8 cellular contexts compared by ENCODE assay signal in the genomic region with DNA sequence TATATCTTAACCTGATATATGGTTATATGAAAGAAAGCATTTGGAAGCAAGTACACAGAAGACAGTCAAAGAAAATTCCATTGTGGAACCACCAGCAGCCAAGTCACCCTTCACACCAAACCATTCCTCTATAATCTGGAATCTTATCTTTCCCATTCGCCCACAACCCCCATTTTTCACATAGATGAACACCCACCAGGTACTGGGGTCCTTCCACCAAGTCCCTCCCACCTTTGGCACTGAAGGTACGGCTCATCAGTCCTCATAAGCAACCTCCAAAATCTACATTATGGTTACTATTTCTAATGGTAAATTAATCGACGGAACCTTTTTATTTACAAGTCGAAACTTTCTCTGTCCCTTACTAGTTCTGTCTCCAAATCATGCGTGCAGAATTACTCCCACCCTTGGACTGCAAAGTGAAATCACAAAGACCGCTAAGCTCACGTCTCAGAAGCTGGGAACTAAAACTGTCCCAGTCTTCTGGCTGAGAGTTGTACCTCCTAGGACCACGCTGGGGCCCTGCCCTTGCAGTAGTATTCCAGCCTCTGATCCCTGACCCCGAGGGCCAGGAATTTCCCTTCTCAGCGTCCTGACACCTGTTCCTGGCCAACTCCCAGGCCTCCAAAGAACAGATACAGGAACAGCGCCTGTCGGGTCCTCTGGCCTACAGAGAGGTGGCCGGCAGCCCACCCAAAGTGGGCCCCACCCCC. TPM values are rescaled to one million over a fixed set of nuclear protein-coding genes. Genes with fewer than 3 reads are reported as not detected.
DNase-seq lines count a peak whose midpoint lies in the region; ATAC-seq and TF ChIP-seq lines count a peak whose summit lies in the region.

No MANE protein-coding gene starts in this region.

- H3K9me3 ChIP-seq in left ventricle myocardium inferior (replicated peaks): no peaks in the 10 kb centered on the region
- no peaks in the 10 kb centered on the region for H3K9me3 ChIP-seq in prostate gland

- peaks cover 28% of the 10 kb centered on the region for H3K4me1 ChIP-seq in left ventricle myocardium inferior
- H3K4me1 ChIP-seq in prostate gland (replicated peaks): no peaks in the 10 kb centered on the region

- H3K27me3 ChIP-seq in GM06990 (replicated peaks; ENCODE audit: control insufficient read depth, insufficient read depth, low read length): no peaks in the 10 kb centered on the region
- H3K27me3 ChIP-seq in left ventricle myocardium inferior (ENCODE audit: low read depth): no peaks in the 10 kb centered on the region
- H3K27me3 ChIP-seq in prostate gland (replicated peaks; ENCODE audit: insufficient read depth): no peaks in the 10 kb centered on the region

- TF ChIP-seq CTCF in GM06990 (IDR thresholded peaks at IDR 0.05; ENCODE audit: insufficient read depth, low read length, poor library complexity, severe bottlenecking) (no peak), left ventricle myocardium inferior (IDR thresholded peaks at IDR 0.05; ENCODE audit: borderline replicate concordance) (no peak), prostate gland (IDR thresholded peaks at IDR 0.05) (no peak)

- DNase-seq in GM06990 (ENCODE audit: extremely low read depth, insufficient read length) (no peak), HuH-7 (ENCODE audit: low spot score) (peak; percentile 52), left ventricle myocardium inferior (no peak), prostate gland (ENCODE audit: low spot score) (peak; percentile 7), GM19240 (ENCODE audit: insufficient read length, low spot score) (no peak), NCI-H226 (no peak)
- peak; percentile 3 for DNase-seq in activated T-helper 1 cell treated with anti-CD3 and anti-CD28 coated beads, Interleukin-12 subunit alpha, Interleukin-12 subunit beta, Interleukin-2, Interleukin-4 antibody, amounts not matched to agents 30 ng/mL and 10 ng/mL and 1 ng/mL, durations not matched to agents 14 hours and 24 hours and 36 hours (ENCODE audit: low spot score)

- H3K27ac ChIP-seq in left ventricle myocardium inferior (replicated peaks) (peak overlapping the region; percentile 88), prostate gland (peak overlapping the region; percentile 74 to 85)

- peaks cover 27% of the 10 kb centered on the region for H3K36me3 Mint-ChIP-seq in activated T-helper 1 cell treated with anti-CD3 and anti-CD28 coated beads, Interleukin-12 subunit alpha, Interleukin-12 subunit beta, Interleukin-2, Interleukin-4 antibody, amounts not matched to agents 30 ng/mL and 10 ng/mL and 1 ng/mL, durations not matched to agents 14 hours and 24 hours and 36 hours (ENCODE audit: low read depth)

- H3K4me3 Mint-ChIP-seq in activated T-helper 1 cell treated with anti-CD3 and anti-CD28 coated beads, Interleukin-12 subunit alpha, Interleukin-12 subunit beta, Interleukin-2, Interleukin-4 antibody, amounts not matched to agents 30 ng/mL and 10 ng/mL and 1 ng/mL, durations not matched to agents 14 hours and 24 hours and 36 hours: peak overlapping the region; percentile 82

- peak overlapping the region; percentile 71 for H3K4me3 ChIP-seq in GM06990 (replicated peaks; ENCODE audit: low read depth, low read length)
- peak overlapping the region; percentile 91 for H3K4me3 ChIP-seq in left ventricle myocardium inferior
- H3K4me3 ChIP-seq in prostate gland: peak overlapping the region; percentile 66 to 87

- H3K9me3 Mint-ChIP-seq in activated T-helper 1 cell treated with anti-CD3 and anti-CD28 coated beads, Interleukin-12 subunit alpha, Interleukin-12 subunit beta, Interleukin-2, Interleukin-4 antibody, amounts not matched to agents 30 ng/mL and 10 ng/mL and 1 ng/mL, durations not matched to agents 14 hours and 24 hours and 36 hours: no peaks in the 10 kb centered on the region

- no peak for TF ChIP-seq POLR2A in prostate gland (IDR thresholded peaks at IDR 0.05)

- intact Hi-C loops in activated T-helper 1 cell treated with anti-CD3 and anti-CD28 coated beads, Interleukin-12 subunit alpha, Interleukin-12 subunit beta, Interleukin-2, Interleukin-4 antibody, amounts not matched to agents 30 ng/mL and 10 ng/mL and 1 ng/mL, durations not matched to agents 14 hours and 24 hours and 36 hours (cut with micrococcal nuclease): loop anchor here (1.0 to 5.0 kb wide), 8 partner anchors 148 to 1755 kb away; partner anchors contain the start of genes CDCA7, GPR155, LNPK and PDK1
- intact Hi-C loops in left ventricle myocardium inferior (cut with micrococcal nuclease): no loop called here
- intact Hi-C loops in prostate gland (cut with DNase I): no loop called here

- no peaks in the 10 kb centered on the region for H3K27me3 Mint-ChIP-seq in activated T-helper 1 cell treated with anti-CD3 and anti-CD28 coated beads, Interleukin-12 subunit alpha, Interleukin-12 subunit beta, Interleukin-2, Interleukin-4 antibody, amounts not matched to agents 30 ng/mL and 10 ng/mL and 1 ng/mL, durations not matched to agents 14 hours and 24 hours and 36 hours (ENCODE audit: insufficient read depth)

- H3K4me1 Mint-ChIP-seq in activated T-helper 1 cell treated with anti-CD3 and anti-CD28 coated beads, Interleukin-12 subunit alpha, Interleukin-12 subunit beta, Interleukin-2, Interleukin-4 antibody, amounts not matched to agents 30 ng/mL and 10 ng/mL and 1 ng/mL, durations not matched to agents 14 hours and 24 hours and 36 hours (ENCODE audit: low read depth): peaks cover 28% of the 10 kb centered on the region

- H3K36me3 ChIP-seq in GM06990 (ENCODE audit: control insufficient read depth, insufficient read depth, low read length): no peaks in the 10 kb centered on the region; the same call in 1 of the 2 replicates
- H3K36me3 ChIP-seq in left ventricle myocardium inferior: peaks cover 12% of the 10 kb centered on the region
- H3K36me3 ChIP-seq in prostate gland: no peaks in the 10 kb centered on the region

- peak overlapping the region; percentile 79 for H3K27ac Mint-ChIP-seq in activated T-helper 1 cell treated with anti-CD3 and anti-CD28 coated beads, Interleukin-12 subunit alpha, Interleukin-12 subunit beta, Interleukin-2, Interleukin-4 antibody, amounts not matched to agents 30 ng/mL and 10 ng/mL and 1 ng/mL, durations not matched to agents 14 hours and 24 hours and 36 hours

- peak; percentile 22 for ATAC-seq in GM21528 (IDR thresholded peaks at IDR 0.05; ENCODE audit: low FRiP score, unreplicated experiment)

- 13% methylated on average over 14 of the region's 14 CpGs for WGBS in prostate gland

RNA-seq across cellular contexts. Expression of gene OLA1, which starts 0.7 kb away (rescaled TPM):
- total RNA-seq in activated T-helper 1 cell treated with anti-CD3 and anti-CD28 coated beads, Interleukin-12 subunit alpha, Interleukin-12 subunit beta, Interleukin-2, Interleukin-4 antibody, amounts not matched to agents 30 ng/mL and 10 ng/mL and 1 ng/mL, durations not matched to agents 14 hours and 24 hours and 36 hours: 132 and 139 TPM in 2 replicates
- 65.7 TPM for total RNA-seq in left ventricle myocardium inferior
- 10 to 100 TPM; 40.9 to 43.9 TPM for total RNA-seq in prostate gland

Comparison
In these comparisons a context has a peak if more than half of its experiments do, and no peak if none do; other contexts are left out.
1. DNase-seq: peak in HuH-7 (single experiment), activated T-helper 1 cell treated with anti-CD3 and anti-CD28 coated beads, Interleukin-12 subunit alpha, Interleukin-12 subunit beta, Interleukin-2, Interleukin-4 antibody, amounts not matched to agents 30 ng/mL and 10 ng/mL and 1 ng/mL, durations not matched to agents 14 hours and 24 hours and 36 hours (single experiment) and prostate gland (single experiment); none in GM06990 (single experiment), left ventricle myocardium inferior (single experiment), GM19240 (single experiment) and NCI-H226 (single experiment).
2. Peak in every context shown above with its lines, with median percentiles within 50 percentile points of each other: H3K4me3 ChIP-seq.